ENCODE assay signal across 19 cellular contexts in the genomic region with DNA sequence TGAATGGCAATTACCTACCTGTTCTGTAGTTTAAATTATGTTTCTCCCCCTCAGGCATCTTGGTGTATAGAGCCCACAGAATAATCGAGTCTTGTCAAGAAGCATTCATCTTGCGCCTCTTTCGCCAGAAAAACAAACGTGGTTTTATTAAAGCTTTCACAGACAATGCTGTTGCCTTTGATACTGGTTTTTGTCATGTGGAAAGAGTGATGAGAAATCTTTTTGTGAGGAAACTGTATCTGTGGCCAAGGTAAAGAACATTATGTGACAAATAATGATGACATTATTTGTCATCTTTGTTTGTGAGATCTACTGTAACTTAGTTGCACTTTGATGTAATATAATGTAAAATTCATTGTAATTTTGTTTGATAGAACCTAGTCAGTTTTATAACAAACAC. TPM values are rescaled to one million over a fixed set of nuclear protein-coding genes. Genes with fewer than 3 reads are reported as not detected.
DNase-seq lines count a peak whose midpoint lies in the region; ATAC-seq and TF ChIP-seq lines count a peak whose summit lies in the region.
"Had no signal": no experiment of that assay in that cellular context is flagged by ENCODE, and none has a peak within 500 bp of the region (broad histone marks: within the 10 kb centered on the region; RNA-seq: fewer than 3 reads in every experiment).

No MANE protein-coding gene starts in this region.

- H3K4me3 ChIP-seq in adipocyte (ENCODE audit: low read length) (peak overlapping the region; percentile 60), foreskin fibroblast (ENCODE audit: low read depth in 1 of 2, low read length in 2 of 2) (no peak overlapping the region)
- H3K4me3 ChIP-seq: GM23248, SJCRH30 had no signal

- H3K27me3 Mint-ChIP-seq in activated CD4-positive, alpha-beta T cell treated with anti-CD3 and anti-CD28 coated beads, Interleukin-2, amount 10 ng/mL, durations not matched to agents 24 days and 14 days, result no peaks in the 10 kb centered on the region
- H3K27me3 Mint-ChIP-seq in stimulated activated memory B cell treated with anti-CD40 and anti-IgM and Interleukin-4, amounts not matched to agents 10 μg/mL and 1 μg/mL and 100 μg/mL, for 72 hours, result no peaks in the 10 kb centered on the region

- peak overlapping the region; percentile 53 for H3K9ac ChIP-seq in adipocyte (ENCODE audit: low read length)
- H3K9ac ChIP-seq: GM23248 had no signal

- H3K36me3 ChIP-seq in adipocyte (ENCODE audit: control insufficient read depth, insufficient read depth, low read length, severe bottlenecking), result peaks cover 14% of the 10 kb centered on the region
- H3K36me3 ChIP-seq: SJCRH30 had no signal

- H3K4me1 Mint-ChIP-seq in activated CD4-positive, alpha-beta T cell treated with anti-CD3 and anti-CD28 coated beads, Interleukin-2, amount 10 ng/mL, durations not matched to agents 24 days and 14 days, result peaks cover 5% of the 10 kb centered on the region
- peaks cover 4% of the 10 kb centered on the region for H3K4me1 Mint-ChIP-seq in stimulated activated memory B cell treated with anti-CD40 and anti-IgM and Interleukin-4, amounts not matched to agents 10 μg/mL and 1 μg/mL and 100 μg/mL, for 72 hours

- no peaks in the 10 kb centered on the region for H3K9me3 Mint-ChIP-seq in activated CD4-positive, alpha-beta T cell treated with anti-CD3 and anti-CD28 coated beads, Interleukin-2, amount 10 ng/mL, durations not matched to agents 24 days and 14 days
- H3K9me3 Mint-ChIP-seq in stimulated activated memory B cell treated with anti-CD40 and anti-IgM and Interleukin-4, amounts not matched to agents 10 μg/mL and 1 μg/mL and 100 μg/mL, for 72 hours, result no peaks in the 10 kb centered on the region

- intact Hi-C loops in activated CD4-positive, alpha-beta T cell treated with anti-CD3 and anti-CD28 coated beads, Interleukin-2, amount 10 ng/mL, durations not matched to agents 24 days and 14 days (cut with micrococcal nuclease), result no loop called here

- no peak for DNase-seq in activated CD4-positive, alpha-beta T cell treated with anti-CD3 and anti-CD28 coated beads, Interleukin-2, amount 10 ng/mL, durations not matched to agents 24 days and 14 days
- no peak for DNase-seq in activated CD4-positive, alpha-beta T cell treated with anti-CD3 and anti-CD28 coated beads for 4 hours
- DNase-seq in NCI-H2081 treated with DMSO at 0.1 percent for 48 hours (lab: John Stamatoyannopoulos, UW) (peak; percentile 38), adipocyte (ENCODE audit: low read depth) (no peak), DMS79 treated with DMSO at 0.1 percent for 48 hours (lab: John Stamatoyannopoulos, UW) (no peak), foreskin fibroblast (no peak)
- DNase-seq: ACHN, C1 segment of cervical spinal cord, GDM1, GM23248, HCEC 1CT, Kasumi-1, NCI-H1092 treated with DMSO at 0.1 percent for 48 hours, NCI-H1694, NCI-H345, NCI-H524 treated with DMSO at 0.1 percent for 48 hours, SJCRH30 had no signal

- peaks cover 17% of the 10 kb centered on the region for H3K36me3 Mint-ChIP-seq in activated CD4-positive, alpha-beta T cell treated with anti-CD3 and anti-CD28 coated beads, Interleukin-2, amount 10 ng/mL, durations not matched to agents 24 days and 14 days (ENCODE audit: low read depth)
- H3K36me3 Mint-ChIP-seq in stimulated activated memory B cell treated with anti-CD40 and anti-IgM and Interleukin-4, amounts not matched to agents 10 μg/mL and 1 μg/mL and 100 μg/mL, for 72 hours, result peaks cover 17% of the 10 kb centered on the region

- H3K27ac Mint-ChIP-seq in activated CD4-positive, alpha-beta T cell treated with anti-CD3 and anti-CD28 coated beads, Interleukin-2, amount 10 ng/mL, durations not matched to agents 24 days and 14 days, result peak overlapping the region; percentile 2
- H3K27ac Mint-ChIP-seq in stimulated activated memory B cell treated with anti-CD40 and anti-IgM and Interleukin-4, amounts not matched to agents 10 μg/mL and 1 μg/mL and 100 μg/mL, for 72 hours, result peak overlapping the region; percentile 26

- peaks cover 25% of the 10 kb centered on the region for H3K4me1 ChIP-seq in adipocyte (ENCODE audit: control insufficient read depth, insufficient read depth, low read length)
- H3K4me1 ChIP-seq: SJCRH30 had no signal

- no peak overlapping the region for H3K4me3 Mint-ChIP-seq in activated CD4-positive, alpha-beta T cell treated with anti-CD3 and anti-CD28 coated beads, Interleukin-2, amount 10 ng/mL, durations not matched to agents 24 days and 14 days
- H3K4me3 Mint-ChIP-seq in stimulated activated memory B cell treated with anti-CD40 and anti-IgM and Interleukin-4, amounts not matched to agents 10 μg/mL and 1 μg/mL and 100 μg/mL, for 72 hours, result no peak overlapping the region

- no peaks in the 10 kb centered on the region for H3K27me3 ChIP-seq in adipocyte (replicated peaks; ENCODE audit: control insufficient read depth, insufficient read depth, low read length)
- H3K27me3 ChIP-seq: SJCRH30 had no signal

- no peaks in the 10 kb centered on the region for H3K9me3 ChIP-seq in adipocyte (ENCODE audit: control insufficient read depth, low read length)
- H3K9me3 ChIP-seq: SJCRH30 had no signal

- TF ChIP-seq CTCF in foreskin fibroblast (IDR thresholded peaks at IDR 0.05; ENCODE audit: low read depth, low read length), result no peak

- ATAC-seq in stimulated activated memory B cell treated with anti-CD40 and anti-IgM and Interleukin-4, amounts not matched to agents 10 μg/mL and 1 μg/mL and 100 μg/mL, for 72 hours, result no peak
- no peak for ATAC-seq in HG02571 (IDR thresholded peaks at IDR 0.05; ENCODE audit: unreplicated experiment)

RNA-seq across cellular contexts. Expression of gene ERCC4, which starts 6.6 kb away (rescaled TPM):
- total RNA-seq in activated CD4-positive, alpha-beta T cell treated with anti-CD3 and anti-CD28 coated beads, Interleukin-2, amount 10 ng/mL, durations not matched to agents 24 days and 14 days, result 14.5 and 18.4 TPM in 2 replicates
